In the genomic region with DNA sequence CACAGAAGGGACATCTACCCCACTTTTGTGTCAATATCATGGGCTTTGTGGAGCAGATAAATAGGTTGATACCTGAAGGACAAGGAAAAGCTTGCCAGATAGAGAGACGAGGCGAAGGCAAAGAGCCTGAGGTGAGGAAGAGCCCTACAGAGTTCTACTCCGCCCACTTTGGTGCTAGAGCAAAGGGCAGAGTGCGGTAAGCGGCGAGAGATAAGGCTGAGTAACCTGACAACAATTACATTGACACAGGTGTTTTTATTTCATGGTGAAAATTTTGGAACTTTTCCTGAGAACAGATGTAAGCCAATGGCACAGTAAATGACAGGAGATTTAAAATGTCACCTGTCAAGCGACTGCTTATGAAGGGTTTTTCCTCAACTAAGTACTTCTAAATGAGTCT, we compare ENCODE assay signal across 8 cellular contexts. TPM values are rescaled to one million over a fixed set of nuclear protein-coding genes. Genes with fewer than 3 reads are reported as not detected.
"Had no signal": no experiment of that assay in that cellular context is flagged by ENCODE, and none has a peak within 500 bp of the region (broad histone marks: within the 10 kb centered on the region; RNA-seq: fewer than 3 reads in every experiment).

No MANE protein-coding gene starts in this region.

RNA-seq across cellular contexts. Expression of gene SPATA31C1, which starts 16.7 kb away (rescaled TPM):
- total RNA-seq: MCF 10A, NCI-H460, OCI-LY7, PC-9, Right ventricle myocardium inferior, RPMI7951, SK-MEL-5 had no signal

RNA-seq across cellular contexts. Expression of gene CDK20, which starts 39.9 kb away (rescaled TPM):
- total RNA-seq: OCI-LY7 had no signal

RNA-seq across cellular contexts. Expression of gene SPATA31E1, which starts 51.8 kb away (rescaled TPM):
- total RNA-seq: MCF 10A, NCI-H460, OCI-LY7, PC-9, Right ventricle myocardium inferior, RPMI7951, SJCRH30, SK-MEL-5 had no signal
